1 cellular context compared by ENCODE assay signal in genomic region chr11:62260261-62260953, GRCh38.
A peak's percentile ranks its signal among the peaks of the same experiment; 100 is the strongest.
TF ChIP-seq lines count a peak whose summit lies in the region.

No MANE protein-coding gene starts in this region.

TF ChIP-seq in HepG2, 621 proteins besides CTCF, POLR2A, EP300 and RAD21 (continued from another document and continues in another):
- TF ChIP-seq MXD3 (CRISPR knock-in tag; IDR thresholded peaks at IDR 0.05) (no peak), ZNF772 (CRISPR knock-in tag; IDR thresholded peaks at IDR 0.05) (peak; percentile 41; the same call in 1 of the 2 replicates), ZNF235 (CRISPR knock-in tag; IDR thresholded peaks at IDR 0.05; ENCODE audit: borderline replicate concordance) (no peak), TEAD3 (CRISPR knock-in tag; optimal IDR thresholded peaks at IDR 0.05; ENCODE audit: borderline replicate concordance) (peak; percentile 82), MEIS2 (CRISPR knock-in tag; IDR thresholded peaks at IDR 0.05) (peak; percentile 80), ARNTL (CRISPR knock-in tag; IDR thresholded peaks at IDR 0.05) (peak; percentile 75; the same call in 1 of the 2 replicates), CHCHD3 (CRISPR knock-in tag; IDR thresholded peaks at IDR 0.05) (no peak), ATF7 (IDR thresholded peaks at IDR 0.05) (no peak), ATF7 (CRISPR knock-in tag; IDR thresholded peaks at IDR 0.05) (no peak), SMARCE1 (IDR thresholded peaks at IDR 0.05; ENCODE audit: borderline replicate concordance) (peak; percentile 85; the same call in 1 of the 2 replicates), GPBP1L1 (CRISPR knock-in tag; IDR thresholded peaks at IDR 0.05) (no peak), ZNF740 (CRISPR knock-in tag; IDR thresholded peaks at IDR 0.05) (no peak), ZNF713 (CRISPR knock-in tag; IDR thresholded peaks at IDR 0.05) (no peak), AKNA (CRISPR knock-in tag; IDR thresholded peaks at IDR 0.05; ENCODE audit: borderline replicate concordance) (no peak), ZNF883 (CRISPR knock-in tag; IDR thresholded peaks at IDR 0.05; ENCODE audit: not compliant biosample characterization) (no peak), ZNF605 (CRISPR knock-in tag; IDR thresholded peaks at IDR 0.05) (no peak), TFE3 (CRISPR knock-in tag; IDR thresholded peaks at IDR 0.05) (peak; percentile 69; the same call in 1 of the 2 replicates), ZNF609 (CRISPR knock-in tag; IDR thresholded peaks at IDR 0.05; ENCODE audit: borderline replicate concordance) (peak; percentile 96), GATAD2A (CRISPR knock-in tag; IDR thresholded peaks at IDR 0.05) (peak; percentile 99), RERE (CRISPR knock-in tag; IDR thresholded peaks at IDR 0.05; ENCODE audit: low read depth) (peak; percentile 91), SKIL (CRISPR knock-in tag; IDR thresholded peaks at IDR 0.05; ENCODE audit: borderline replicate concordance) (peak; percentile 80), SKI (IDR thresholded peaks at IDR 0.05; ENCODE audit: partially characterized antibody) (peak; percentile 90), NPAS2 (CRISPR knock-in tag; IDR thresholded peaks at IDR 0.05; ENCODE audit: borderline replicate concordance) (no peak), ZNF879 (CRISPR knock-in tag; IDR thresholded peaks at IDR 0.05) (no peak), GTF2F1 (IDR thresholded peaks at IDR 0.05; ENCODE audit: low read length) (no peak), CREB3 (CRISPR knock-in tag; IDR thresholded peaks at IDR 0.05) (no peak), REL (CRISPR knock-in tag; conservative IDR thresholded peaks at IDR 0.05) (no peak), ZNF512B (CRISPR knock-in tag; IDR thresholded peaks at IDR 0.05; ENCODE audit: borderline replicate concordance) (peak; percentile 44; the same call in 1 of the 2 replicates)
